Comparison of ENCODE assay signal across 28 cellular contexts in genomic region chr9:93667627-93668026, GRCh38.
DNase-seq lines count a peak whose midpoint lies in the region; ATAC-seq and TF ChIP-seq lines count a peak whose summit lies in the region.
"Had no signal": no experiment of that assay in that cellular context is flagged by ENCODE, and none has a peak within 500 bp of the region (broad histone marks: within the 10 kb centered on the region; RNA-seq: fewer than 3 reads in every experiment).

No MANE protein-coding gene starts in this region.

- H3K4me2 ChIP-seq in neuronal stem cell (ENCODE audit: insufficient read depth, low read length, poor library complexity, severe bottlenecking) = no peak overlapping the region

- no peak overlapping the region for H2AFZ ChIP-seq in neuronal stem cell (ENCODE audit: low read length)
- H2AFZ ChIP-seq: parathyroid adenoma had no signal

- H3K23ac ChIP-seq in neuronal stem cell (ENCODE audit: low read depth, low read length, poor library complexity) = no peak overlapping the region

- no peak overlapping the region for H2BK120ac ChIP-seq in neuronal stem cell (ENCODE audit: low read depth, low read length)

- H3K4me1 ChIP-seq in neuronal stem cell (ENCODE audit: control insufficient read depth in 2 of 2, insufficient read depth in 1 of 2, low read depth in 1 of 2, low read length in 2 of 2) = peaks cover 7 to 9% of the 10 kb centered on the region in 2 donors
- H3K4me1 ChIP-seq in upper lobe of right lung = no peaks in the 10 kb centered on the region
- H3K4me1 ChIP-seq: BE2C, colonic mucosa, parathyroid adenoma, thyroid gland had no signal

- H3K36me3 ChIP-seq in neuronal stem cell (replicated peaks in 1 of 2; ENCODE audit: control insufficient read depth in 2 of 2, insufficient read depth in 2 of 2, low read length in 2 of 2) = peaks cover 14 to 40% of the 10 kb centered on the region in 2 donors
- H3K36me3 ChIP-seq in upper lobe of right lung = peaks cover 33% of the 10 kb centered on the region
- H3K36me3 ChIP-seq: BE2C, colonic mucosa had no signal

- peak; percentile 4 for DNase-seq in left cardiac atrium
- no peak for DNase-seq in Right ventricle myocardium superior
- peak; percentile 1 for DNase-seq in effector CD4-positive, alpha-beta T cell
- no peak for DNase-seq in neuronal stem cell (ENCODE audit: low spot score)
- DNase-seq in upper lobe of right lung = peak; percentile 20
- DNase-seq in GM13977 (ENCODE audit: low spot score) = no peak
- DNase-seq: activated CD4-positive, alpha-beta T cell treated with anti-CD3 and anti-CD28 coated beads, Interleukin-2, amount 50 U/mL, for 1 hour; activated naive CD4-positive, alpha-beta T cell treated with anti-CD3 and anti-CD28 coated beads for 36 hours; activated T-cell treated with anti-CD3 and anti-CD28 coated beads, Interleukin-2, amount 50 U/mL, for 48 hours; colonic mucosa; DMS 273 treated with DMSO at 0.1 percent for 48 hours; effector memory CD8-positive, alpha-beta T cell; EL; KG1; NCI-H1105 treated with DMSO at 0.1 percent for 48 hours; NCI-H187 treated with DMSO at 0.1 percent for 48 hours; NCI-H510A treated with DMSO at 0.1 percent for 48 hours; RPMI8226; T1000; thyroid gland had no signal

- H3K9me3 ChIP-seq in neuronal stem cell (replicated peaks in 1 of 2; ENCODE audit: control insufficient read depth in 2 of 2, insufficient read depth in 1 of 2, low read depth in 1 of 2, low read length in 2 of 2) (peaks cover 0 to 2% of the 10 kb centered on the region in 2 donors), upper lobe of right lung (no peaks in the 10 kb centered on the region)
- H3K9me3 ChIP-seq: BE2C, colonic mucosa, mucosa of descending colon, thyroid gland had no signal

- H2BK5ac ChIP-seq in neuronal stem cell (ENCODE audit: low read length) = no peak overlapping the region

- no peak overlapping the region for H2BK12ac ChIP-seq in neuronal stem cell (ENCODE audit: low read length)

- no peaks in the 10 kb centered on the region for H3K27me3 ChIP-seq in neuronal stem cell (ENCODE audit: control insufficient read depth in 3 of 3, insufficient read depth in 3 of 3, low read depth in 1 of 3, low read length in 3 of 3)
- no peaks in the 10 kb centered on the region for H3K27me3 ChIP-seq in upper lobe of right lung
- H3K27me3 ChIP-seq: BE2C, colonic mucosa, thyroid gland had no signal

- H3K14ac ChIP-seq in neuronal stem cell (ENCODE audit: low read length) = peak overlapping the region; percentile 38

- H3K4ac ChIP-seq in neuronal stem cell (ENCODE audit: low read length) = no peak overlapping the region

- H3K4me3 ChIP-seq in neuronal stem cell (ENCODE audit: low read length in 2 of 2) = no peak overlapping the region
- H3K4me3 ChIP-seq in upper lobe of right lung = no peak overlapping the region
- H3K4me3 ChIP-seq: colonic mucosa, mucosa of descending colon, thyroid gland had no signal

- no peak overlapping the region for H3K9ac ChIP-seq in neuronal stem cell (ENCODE audit: low read depth, low read length, poor library complexity)
- H3K9ac ChIP-seq: parathyroid adenoma had no signal

- in situ Hi-C loops in GM13977 (cut with MboI; ENCODE audit: low pct_unique_long_range_greater_than_20kb, low sequenced_read_pairs, unreplicated experiment) = no loop called here

- ATAC-seq in left cardiac atrium (no peak), Right ventricle myocardium superior (ENCODE audit: poor library complexity) (no peak), upper lobe of right lung (no peak), GM18867 (IDR thresholded peaks at IDR 0.05; ENCODE audit: unreplicated experiment) (no peak), GM18858 (IDR thresholded peaks at IDR 0.05; ENCODE audit: unreplicated experiment) (no peak)
- ATAC-seq: effector memory CD8-positive, alpha-beta T cell; mucosa of descending colon; right cardiac atrium had no signal

- no peak overlapping the region for H4K91ac ChIP-seq in neuronal stem cell (ENCODE audit: low read depth, low read length, poor library complexity)

- no peak overlapping the region for H2AK5ac ChIP-seq in neuronal stem cell (ENCODE audit: low read depth, low read length)

- TF ChIP-seq CTCF in upper lobe of right lung (IDR thresholded peaks at IDR 0.05) (no peak), GM13977 (IDR thresholded peaks at IDR 0.05; ENCODE audit: extremely low read depth, insufficient read depth, missing control alignments) (no peak)

- H3K27ac ChIP-seq in neuronal stem cell (replicated peaks; ENCODE audit: low read length) (no peak overlapping the region), upper lobe of right lung (no peak overlapping the region)
- H3K27ac ChIP-seq: colonic mucosa, HL-60, parathyroid adenoma, thyroid gland, VCaP had no signal

- WGBS in neuronal stem cell (ENCODE audit: extremely low coverage in 2 of 2, insufficient read length in 2 of 2, insufficient replicate concordance in 1 of 2), 2 donors = no CpG with 5 or more reads among the region's 4 CpGs

- H2BK15ac ChIP-seq in neuronal stem cell (ENCODE audit: low read length) = no peak overlapping the region

- intact Hi-C loops in left cardiac atrium (cut with DNase I) = no loop called here
- intact Hi-C loops in Right ventricle myocardium superior (cut with DNase I) = no loop called here
- intact Hi-C loops in upper lobe of right lung (cut with DNase I) = no loop called here

- H3K79me1 ChIP-seq in neuronal stem cell (ENCODE audit: low read depth, low read length) = peaks cover 5% of the 10 kb centered on the region

- H3K18ac ChIP-seq in neuronal stem cell (ENCODE audit: low read length) = no peak overlapping the region

- H4K8ac ChIP-seq in neuronal stem cell (ENCODE audit: low read depth, low read length) = no peak overlapping the region

Comparison
In these comparisons a context has a peak if more than half of its experiments do, and no peak if none do; other contexts are left out.
1. DNase-seq: peak in left cardiac atrium (single experiment), effector CD4-positive, alpha-beta T cell (single experiment) and upper lobe of right lung (single experiment); none in Right ventricle myocardium superior (single experiment), neuronal stem cell (single experiment) and GM13977 (single experiment).